Comparison of ENCODE assay signal across 8 cellular contexts in the genomic region with DNA sequence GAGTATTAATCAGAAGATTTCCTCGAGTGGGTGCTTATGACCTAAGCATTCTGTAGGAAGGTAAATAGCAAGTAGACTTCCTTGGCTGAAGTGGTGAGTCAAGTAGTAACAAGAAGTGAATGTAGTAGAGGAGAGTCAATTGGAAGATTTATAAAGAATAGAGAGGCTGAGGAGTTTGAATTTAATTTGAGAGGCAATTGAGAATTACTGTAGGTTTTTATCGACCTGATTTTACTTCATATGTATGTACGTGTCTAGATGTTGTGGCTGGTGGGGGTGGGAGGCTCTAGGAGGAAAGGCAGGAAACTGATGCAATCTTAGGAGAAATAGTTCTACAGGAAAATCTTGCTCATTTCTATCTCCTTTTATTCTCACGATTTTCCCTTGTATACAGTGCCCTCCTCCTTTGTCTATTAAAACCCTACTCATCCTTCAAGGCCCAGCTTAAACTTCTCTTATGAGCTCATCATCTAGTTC.
DNase-seq lines count a peak whose midpoint lies in the region; ATAC-seq and TF ChIP-seq lines count a peak whose summit lies in the region.

No MANE protein-coding gene starts in this region.

- TF ChIP-seq CTCF in GM12864 (IDR thresholded peaks at IDR 0.05; ENCODE audit: low read depth, low read length, missing control alignments) (no peak), fibroblast of pulmonary artery (IDR thresholded peaks at IDR 0.05; ENCODE audit: low read length, missing control alignments) (no peak)

- H3K9ac ChIP-seq in SK-N-MC (ENCODE audit: insufficient read length) = peak overlapping the region; percentile 51

- peak; percentile 44 for ATAC-seq in HG02642 (IDR thresholded peaks at IDR 0.05; ENCODE audit: poor library complexity, unreplicated experiment)

- no peaks in the 10 kb centered on the region for H3K9me3 ChIP-seq in SK-N-MC (ENCODE audit: low read depth, low read length)

- H3K36me3 ChIP-seq in SK-N-MC (ENCODE audit: insufficient read depth, low read length) = peaks cover 54% of the 10 kb centered on the region

- H3K27ac ChIP-seq in SK-N-MC = peak overlapping the region; percentile 95

- H3K4me3 ChIP-seq in GM12864 (ENCODE audit: low read depth, low read length) = peak overlapping the region; percentile 8; the same call in 1 of the 2 replicates
- peak overlapping the region; percentile 67 for H3K4me3 ChIP-seq in SK-N-MC
- no peak overlapping the region for H3K4me3 ChIP-seq in fibroblast of pulmonary artery (replicated peaks; ENCODE audit: low read depth, low read length)

- DNase-seq in GM12864 (ENCODE audit: low read depth) = no peak
- DNase-seq in SK-N-MC (ENCODE audit: low read depth, low spot score) = no peak
- peak; percentile 77 for DNase-seq in fibroblast of pulmonary artery (ENCODE audit: low read depth)
- no peak for DNase-seq in NCI-H82 treated with DMSO at 0.1 percent for 48 hours (lab: John Stamatoyannopoulos, UW; ENCODE audit: unreplicated experiment)
- no peak for DNase-seq in NCI-H1930 (lab: John Stamatoyannopoulos, UW)
- DNase-seq in ecto neural progenitor cell (ENCODE audit: low spot score) = no peak
- no peak for DNase-seq in LoVo (ENCODE audit: low spot score)
